10 cellular contexts compared by ENCODE assay signal in genomic region chr9:134419684-134420076, GRCh38.
DNase-seq lines count a peak whose midpoint lies in the region; ATAC-seq, FAIRE-seq and TF ChIP-seq lines count a peak whose summit lies in the region.
"Had no signal": no experiment of that assay in that cellular context is flagged by ENCODE, and none has a peak within 500 bp of the region (broad histone marks: within the 10 kb centered on the region; RNA-seq: fewer than 3 reads in every experiment).

No MANE protein-coding gene starts in this region.

- H3K36me3 ChIP-seq in K562 (ENCODE audit: control insufficient read depth, insufficient read depth, low read length): no peaks in the 10 kb centered on the region

- no peaks in the 10 kb centered on the region for H3K27me3 ChIP-seq in K562 (ENCODE audit: control insufficient read depth in 2 of 2, insufficient read depth in 2 of 2, low read length in 2 of 2)

- no peak overlapping the region for H3K4me3 Mint-ChIP-seq in nephron

- no TSS peak for BruUV-seq in K562 (replicated peaks; lab: Mats Ljungman, UMichigan)

- in situ Hi-C loops in G401 (cut with HindIII; ENCODE audit: low sequenced_read_pairs): no loop called here
- in situ Hi-C loops in K562 (cut with MboI): no loop called here

- H3K4me2 ChIP-seq in K562 (ENCODE audit: insufficient read depth, low read length): no peak overlapping the region

- no peak for TF ChIP-seq RAD21 in K562 (CRISPR knock-in tag; conservative IDR thresholded peaks at IDR 0.05 in 1 of 2, IDR thresholded peaks at IDR 0.05 in 1 of 2)

- no peaks in the 10 kb centered on the region for H3K9me3 Mint-ChIP-seq in nephron

- peak; percentile 60 for DNase-seq in G401 (ENCODE audit: low spot score)
- DNase-seq in K562 (ENCODE audit: extremely low read depth in 1 of 4, low spot score in 3 of 4): peak; percentile 16 to 56 (median 45)
- no peak for DNase-seq in NCI-H146 (lab: John Stamatoyannopoulos, UW)
- DNase-seq: activated gamma-delta T cell treated with Interleukin-2 at 50 U/mL for 16 hours, left cardiac atrium had no signal

- ATAC-seq in K562 (peak; percentile 83), GM21381 (IDR thresholded peaks at IDR 0.05; ENCODE audit: unreplicated experiment) (no peak), HG03469 (IDR thresholded peaks at IDR 0.05; ENCODE audit: unreplicated experiment) (no peak), GM21786 (IDR thresholded peaks at IDR 0.05; ENCODE audit: unreplicated experiment) (no peak)
- ATAC-seq: left cardiac atrium had no signal

- no peak for FAIRE-seq in K562 (lab: Jason Lieb, UNC)

- WGBS in K562 (ENCODE audit: insufficient coverage, low coverage, missing lambda C conversion rate): 45% methylated on average over 8 of the region's 10 CpGs

- POLR2A ChIA-PET in K562 (lab: Yijun Ruan, JAX): no interaction called here

- no peak overlapping the region for H3K9ac ChIP-seq in K562 (ENCODE audit: insufficient read depth in 1 of 2, low read depth in 2 of 2, low read length in 2 of 2)

- no peak overlapping the region for H3K27ac Mint-ChIP-seq in nephron

- H3K79me2 ChIP-seq in K562 (ENCODE audit: control insufficient read depth, insufficient read depth, low read length): no peaks in the 10 kb centered on the region

- no peak overlapping the region for H3K27ac ChIP-seq in K562 (ENCODE audit: extremely low read depth, low read depth, low read length)

- peaks cover 8% of the 10 kb centered on the region for H3K27me3 Mint-ChIP-seq in nephron (ENCODE audit: low read depth)

- no peak for TF ChIP-seq EP300 in K562 (IDR thresholded peaks at IDR 0.05; ENCODE audit: low read length)

- CTCF ChIA-PET in K562 (lab: Yijun Ruan, JAX; ENCODE audit: low intra/inter-chr PET ratio): no interaction called here

- TF ChIP-seq CTCF in LNCAP (IDR thresholded peaks at IDR 0.05): peak; percentile 45
- TF ChIP-seq CTCF in K562 (IDR thresholded peaks at IDR 0.05 in 2 of 3, conservative IDR thresholded peaks at IDR 0.05 in 1 of 3; ENCODE audit: insufficient read depth in 2 of 3, low read depth in 1 of 3, low read length in 3 of 3): peak in 2 of 3 experiments; percentile 23 to 49; a peak in 4 of 6 replicates
- peak; percentile 24 to 35 (median 27) for TF ChIP-seq CTCF in nephron (IDR thresholded peaks at IDR 0.05; ENCODE audit: unreplicated experiment in 3 of 3)

- peaks cover 6% of the 10 kb centered on the region for H3K9me1 ChIP-seq in K562 (ENCODE audit: control insufficient read depth, insufficient read depth, low read length)

- intact Hi-C loops in K562 (cut with micrococcal nuclease): no loop called here

- H2AFZ ChIP-seq in K562 (ENCODE audit: low read depth, low read length): no peak overlapping the region

- H3K4me1 ChIP-seq in K562 (replicated peaks in 1 of 2; ENCODE audit: control insufficient read depth in 2 of 2, insufficient read depth in 2 of 2, low read length in 2 of 2): peaks cover 0 to 45% of the 10 kb centered on the region in 2 experiments; a peak in 2 of 5 replicates

- TF ChIP-seq POLR2A in K562 (conservative IDR thresholded peaks at IDR 0.05): no peak

- peaks cover 6% of the 10 kb centered on the region for H3K36me3 Mint-ChIP-seq in nephron (ENCODE audit: low read depth)

- no peaks in the 10 kb centered on the region for H3K9me3 ChIP-seq in K562 (replicated peaks; ENCODE audit: control insufficient read depth, insufficient read depth, low read depth, low read length)

- H3K4me3 ChIP-seq in K562: no peak overlapping the region

- peaks cover 12% of the 10 kb centered on the region for H3K4me1 Mint-ChIP-seq in nephron

- peaks cover 4% of the 10 kb centered on the region for H4K20me1 ChIP-seq in K562 (replicated peaks; ENCODE audit: control insufficient read depth, insufficient read depth, low read length)

TF ChIP-seq in K562, 482 proteins besides CTCF, POLR2A, EP300 and RAD21:
- TF ChIP-seq TAF7 (tag; IDR thresholded peaks at IDR 0.05) (no peak), MTA3 (IDR thresholded peaks at IDR 0.05; ENCODE audit: borderline replicate concordance) (no peak), MITF (IDR thresholded peaks at IDR 0.05) (peak; percentile 44; the same call in 1 of the 2 replicates), ZNF184 (CRISPR knock-in tag; IDR thresholded peaks at IDR 0.05) (no peak), ZFP36 (IDR thresholded peaks at IDR 0.05; ENCODE audit: low read depth, low read length, partially characterized antibody) (peak; percentile 90), SRF (CRISPR knock-in tag; IDR thresholded peaks at IDR 0.05) (no peak), FUS (optimal IDR thresholded peaks at IDR 0.05; ENCODE audit: low read depth, low read length) (no peak)
